8 cellular contexts compared by ENCODE assay signal in the genomic region with DNA sequence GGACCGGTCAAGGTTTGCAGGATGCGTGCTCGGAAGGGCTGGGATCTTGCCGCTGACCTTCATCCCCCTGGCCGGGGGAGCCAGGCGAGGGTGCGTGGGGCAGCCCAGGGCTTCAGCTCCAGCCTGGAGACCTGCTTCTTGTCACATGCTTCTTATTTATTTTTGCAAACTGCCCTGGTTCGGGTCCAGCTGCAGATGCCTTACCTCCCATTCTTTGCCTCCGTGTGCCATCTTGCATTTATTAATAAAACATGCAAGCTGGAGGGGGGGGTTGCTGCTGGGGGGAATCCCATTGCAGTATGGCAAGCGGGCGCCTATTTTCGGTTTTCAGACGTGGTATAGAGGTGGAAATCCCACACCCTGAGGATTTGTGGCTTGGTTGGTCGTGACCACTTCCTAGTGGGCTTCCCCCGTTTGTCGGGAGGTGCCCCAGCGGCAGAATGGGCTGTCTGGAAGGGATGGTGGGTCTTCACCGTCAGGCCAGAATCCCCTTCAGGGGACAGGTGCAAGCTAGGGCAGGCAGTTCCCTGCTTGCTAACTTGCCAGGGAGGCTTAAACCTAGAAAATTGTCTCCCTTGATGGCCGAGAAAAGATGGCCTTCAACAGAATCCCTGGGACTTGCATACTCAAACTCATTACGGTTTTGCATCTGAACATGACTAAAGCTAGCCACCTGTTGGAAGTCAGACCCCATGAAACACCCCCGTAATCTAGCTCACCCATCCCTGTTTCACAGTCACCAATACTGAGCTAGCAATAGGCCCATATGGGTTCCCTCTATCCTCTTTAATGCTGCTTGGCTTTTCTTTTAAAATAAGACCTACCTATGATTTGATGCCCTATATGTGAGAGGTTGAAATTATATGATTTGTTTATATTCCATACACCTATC. TPM values are rescaled to one million over a fixed set of nuclear protein-coding genes. Genes with fewer than 3 reads are reported as not detected.
DNase-seq lines count a peak whose midpoint lies in the region; ATAC-seq and TF ChIP-seq lines count a peak whose summit lies in the region.

No MANE protein-coding gene starts in this region.

- no peaks in the 10 kb centered on the region for H3K9me3 ChIP-seq in esophagus muscularis mucosa

- peak overlapping the region; percentile 51 for H3K4me3 Mint-ChIP-seq in HFFc6
- H3K4me3 Mint-ChIP-seq in activated B cell treated with CpG ODN at 0.5 μM for 24 hours: peak overlapping the region; percentile 79
- peak overlapping the region; percentile 73 for H3K4me3 Mint-ChIP-seq in progenitor cell of endocrine pancreas (ENCODE audit: low read depth)

- ATAC-seq in activated B cell treated with CpG ODN at 0.5 μM for 24 hours (ENCODE audit: low read depth) (peak; percentile 22), GM19023 (IDR thresholded peaks at IDR 0.05; ENCODE audit: unreplicated experiment) (no peak)

- TF ChIP-seq POLR2A in esophagus muscularis mucosa (IDR thresholded peaks at IDR 0.05; ENCODE audit: low read depth): no peak

- H3K27ac Mint-ChIP-seq in HFFc6 (no peak overlapping the region), activated B cell treated with CpG ODN at 0.5 μM for 24 hours (no peak overlapping the region), progenitor cell of endocrine pancreas (peak overlapping the region; percentile 45)

- peaks cover 12% of the 10 kb centered on the region for H3K4me1 Mint-ChIP-seq in HFFc6 (ENCODE audit: low read depth)
- H3K4me1 Mint-ChIP-seq in activated B cell treated with CpG ODN at 0.5 μM for 24 hours: peaks cover 46% of the 10 kb centered on the region
- peaks cover 18% of the 10 kb centered on the region for H3K4me1 Mint-ChIP-seq in progenitor cell of endocrine pancreas (ENCODE audit: low read depth)

- TF ChIP-seq EP300 in esophagus muscularis mucosa (IDR thresholded peaks at IDR 0.05): no peak

- H3K27me3 ChIP-seq in esophagus muscularis mucosa: peaks cover 0 to 53% (median 10%) of the 10 kb centered on the region in 4 donors

- no peak for DNase-seq in HFFc6
- peak; percentile 50 for DNase-seq in activated B cell treated with CpG ODN at 0.5 μM for 24 hours
- DNase-seq in esophagus muscularis mucosa (ENCODE audit: extremely low spot score): no peak
- no peak for DNase-seq in progenitor cell of endocrine pancreas (ENCODE audit: low spot score, unreplicated experiment)
- DNase-seq in NCI-H2227 treated with DMSO at 0.1 percent for 48 hours (lab: John Stamatoyannopoulos, UW): no peak
- DNase-seq in cerebellum (ENCODE audit: low spot score): no peak
- DNase-seq in SIG-M5 (lab: John Stamatoyannopoulos, UW): no peak

- H3K4me3 ChIP-seq in esophagus muscularis mucosa: peak overlapping the region; percentile 63 to 71 (median 64)

- H3K27ac ChIP-seq in esophagus muscularis mucosa (replicated peaks in 1 of 4): no peak overlapping the region

- H3K27me3 Mint-ChIP-seq in HFFc6 (ENCODE audit: insufficient read depth): peaks cover 59% of the 10 kb centered on the region
- peaks cover 31% of the 10 kb centered on the region for H3K27me3 Mint-ChIP-seq in activated B cell treated with CpG ODN at 0.5 μM for 24 hours
- peaks cover 58% of the 10 kb centered on the region for H3K27me3 Mint-ChIP-seq in progenitor cell of endocrine pancreas

- POLR2A ChIA-PET in activated B cell treated with CpG ODN at 0.5 μM for 24 hours (lab: Charles Lee): interaction anchor here (0.6 to 1.1 kb wide), 4 partner anchors 79 to 1589 kb away, joined by 3 read pairs; a partner anchor contains a TSS

- H3K4me1 ChIP-seq in esophagus muscularis mucosa: peaks cover 0 to 28% (median 26%) of the 10 kb centered on the region in 4 donors

- H3K36me3 Mint-ChIP-seq in HFFc6 (ENCODE audit: low read depth) (no peaks in the 10 kb centered on the region), activated B cell treated with CpG ODN at 0.5 μM for 24 hours (ENCODE audit: low read depth) (no peaks in the 10 kb centered on the region), progenitor cell of endocrine pancreas (ENCODE audit: insufficient read depth) (no peaks in the 10 kb centered on the region)

- H3K9me3 Mint-ChIP-seq in HFFc6: no peaks in the 10 kb centered on the region
- no peaks in the 10 kb centered on the region for H3K9me3 Mint-ChIP-seq in activated B cell treated with CpG ODN at 0.5 μM for 24 hours
- H3K9me3 Mint-ChIP-seq in progenitor cell of endocrine pancreas (ENCODE audit: low read depth): no peaks in the 10 kb centered on the region

- H3K36me3 ChIP-seq in esophagus muscularis mucosa: no peaks in the 10 kb centered on the region

- WGBS in esophagus muscularis mucosa: 25% methylated on average over 13 of the region's 21 CpGs

- intact Hi-C loops in activated B cell treated with CpG ODN at 0.5 μM for 24 hours (cut with micrococcal nuclease) (no loop called here), esophagus muscularis mucosa (cut with DNase I) (no loop called here)

- no peak for TF ChIP-seq CTCF in HFFc6 (IDR thresholded peaks at IDR 0.05)
- TF ChIP-seq CTCF in activated B cell treated with CpG ODN at 0.5 μM for 24 hours (IDR thresholded peaks at IDR 0.05): no peak
- TF ChIP-seq CTCF in esophagus muscularis mucosa (IDR thresholded peaks at IDR 0.05): no peak
- no peak for TF ChIP-seq CTCF in progenitor cell of endocrine pancreas (IDR thresholded peaks at IDR 0.05; ENCODE audit: unreplicated experiment)

- CTCF ChIA-PET in activated B cell treated with CpG ODN at 0.5 μM for 24 hours (lab: Charles Lee): interaction anchor here (1.1 to 7.9 kb wide), 2 partner anchors 79 to 89 kb away, joined by 3 to 101 read pairs; no protein-coding TSS in a partner anchor

RNA-seq across cellular contexts. Expression of a gene that starts 0.6 kb away (rescaled TPM):
- total RNA-seq in HFFc6 (2021; fragmentation: NEBNext Ultra II Directional; extraction: Animal tissue kit (Norgen Biotek cat#: 25700)): under 1 TPM in 5 of 6 experiments, not detected in 1; 0.10 to 0.19 (median 0.17) TPM
- total RNA-seq in activated B cell treated with CpG ODN at 0.5 μM for 24 hours (0.16 TPM in 1 of 2 replicates, not detected in the other), esophagus muscularis mucosa (under 1 TPM in 2 of 4 donors, not detected in 2; 0.17 to 0.40 TPM), progenitor cell of endocrine pancreas (0.50 and 0.82 TPM in 2 replicates), cerebellum (4.6 TPM)

RNA-seq across cellular contexts. Expression of a gene that starts 48.1 kb away (rescaled TPM):
- total RNA-seq in HFFc6 (2021; fragmentation: NEBNext Ultra II Directional; extraction: Animal tissue kit (Norgen Biotek cat#: 25700)): not detected
- total RNA-seq in activated B cell treated with CpG ODN at 0.5 μM for 24 hours (0.61 and 0.93 TPM in 2 replicates), esophagus muscularis mucosa (not detected), progenitor cell of endocrine pancreas (1.0 and 3.0 TPM in 2 replicates), cerebellum (2.2 TPM)
